In genomic region chr16:777826-778225, GRCh38 we compare ENCODE assay signal across 20 cellular contexts. TPM values are rescaled to one million over a fixed set of nuclear protein-coding genes. Genes with fewer than 3 reads are reported as not detected.
A peak's percentile ranks its signal among the peaks of the same experiment; 100 is the strongest.
DNase-seq lines count a peak whose midpoint lies in the region; ATAC-seq and TF ChIP-seq lines count a peak whose summit lies in the region.
"Had no signal": no experiment of that assay in that cellular context is flagged by ENCODE, and none has a peak within 500 bp of the region (broad histone marks: within the 10 kb centered on the region; RNA-seq: fewer than 3 reads in every experiment).

No MANE protein-coding gene starts in this region.

- 58% methylated on average over 12 of the region's 16 CpGs for WGBS in SK-N-SH (ENCODE audit: low lambda C conversion rate)
- WGBS in smooth muscle cell (ENCODE audit: low lambda C conversion rate) = 46% methylated on average over 16 of the region's 16 CpGs

- peak; percentile 4; the same call in 1 of the 3 replicates for ATAC-seq in SK-N-SH treated with all-trans-retinoic acid at 6 μM for 48 hours
- ATAC-seq in foreskin keratinocyte = no peak
- ATAC-seq: CD8-positive, alpha-beta T cell had no signal

- H4K20me1 ChIP-seq in SK-N-SH (ENCODE audit: insufficient read depth) (no peaks in the 10 kb centered on the region), smooth muscle cell (ENCODE audit: low read depth) (no peaks in the 10 kb centered on the region)

- no peaks in the 10 kb centered on the region for H3K36me3 ChIP-seq in SK-N-SH (replicated peaks in 1 of 2; ENCODE audit: control insufficient read depth in 1 of 2, insufficient read depth in 2 of 2, low read length in 1 of 2)
- no peaks in the 10 kb centered on the region for H3K36me3 ChIP-seq in smooth muscle cell (ENCODE audit: low read depth)
- H3K36me3 ChIP-seq: esophagus squamous epithelium had no signal

- DNase-seq in SK-N-SH (no peak), M059J (ENCODE audit: low read depth) (peak; percentile 74), astrocyte of the hippocampus (ENCODE audit: low read depth, low spot score) (peak; percentile 48), smooth muscle cell (lab: John Stamatoyannopoulos, UW; ENCODE audit: unreplicated experiment) (no peak), foreskin keratinocyte (no peak), NCI-H1105 treated with DMSO at 0.1 percent for 48 hours (lab: John Stamatoyannopoulos, UW) (no peak)
- no peak for DNase-seq in activated CD4-positive, alpha-beta T cell treated with anti-CD3 and anti-CD28 coated beads, Interleukin-2, amount 50 U/mL, for 48 hours
- DNase-seq: activated naive CD8-positive, alpha-beta T cell treated with anti-CD3 and anti-CD28 coated beads, Interleukin-2, amount 10 ng/mL, durations not matched to agents 7 days and 5 days; activated T-cell treated with anti-CD3 and anti-CD28 coated beads, Interleukin-2, amount 50 U/mL, for 24 hours; CD8-positive, alpha-beta T cell; esophagus squamous epithelium; glutamatergic neuron; immature natural killer cell; NCI-H1930; NCI-H510A treated with DMSO at 0.1 percent for 48 hours; retina; stimulated activated naive CD4-positive, alpha-beta T cell treated with Interleukin-2 at 50 U/mL for 16 hours had no signal

- H3K9me3 ChIP-seq in SK-N-SH (no peaks in the 10 kb centered on the region), smooth muscle cell (replicated peaks; ENCODE audit: low read depth) (no peaks in the 10 kb centered on the region)
- H3K9me3 ChIP-seq: esophagus squamous epithelium had no signal

- no peaks in the 10 kb centered on the region for H3K79me2 ChIP-seq in SK-N-SH (ENCODE audit: insufficient read depth)
- no peaks in the 10 kb centered on the region for H3K79me2 ChIP-seq in smooth muscle cell (ENCODE audit: low read depth)

- H3K4me2 ChIP-seq in SK-N-SH = no peak overlapping the region
- H3K4me2 ChIP-seq in smooth muscle cell = peak overlapping the region; percentile 17

- H3K9ac ChIP-seq in SK-N-SH (no peak overlapping the region), smooth muscle cell (ENCODE audit: low read depth) (no peak overlapping the region)

- CTCF ChIA-PET in SK-N-SH (lab: Yijun Ruan, JAX) = interaction anchor here (1.0 kb wide), 1 partner anchor 32 kb away, joined by 4 read pairs; no protein-coding TSS in a partner anchor

- no peaks in the 10 kb centered on the region for H3K9me2 ChIP-seq in SK-N-SH

- POLR2A ChIA-PET in SK-N-SH (lab: Yijun Ruan, JAX) = no interaction called here

- H2AFZ ChIP-seq in SK-N-SH (ENCODE audit: low read depth) (no peak overlapping the region), smooth muscle cell (ENCODE audit: low read depth) (no peak overlapping the region)

- H3K4me1 ChIP-seq in SK-N-SH (ENCODE audit: control insufficient read depth in 1 of 2, insufficient read depth in 2 of 2, low read depth in 1 of 2, low read length in 1 of 2) (peaks cover 0 to 2% of the 10 kb centered on the region in 2 experiments; a peak in 1 of 4 replicates), smooth muscle cell (ENCODE audit: low read depth) (no peaks in the 10 kb centered on the region), foreskin keratinocyte (no peaks in the 10 kb centered on the region)

- no peak overlapping the region for H3K4me3 ChIP-seq in SK-N-SH (ENCODE audit: low read depth in 2 of 2, low read length in 1 of 2)
- H3K4me3 ChIP-seq in smooth muscle cell = no peak overlapping the region
- H3K4me3 ChIP-seq: esophagus squamous epithelium had no signal

- TF ChIP-seq CTCF in SK-N-SH (IDR thresholded peaks at IDR 0.05) = no peak
- TF ChIP-seq CTCF in smooth muscle cell (IDR thresholded peaks at IDR 0.05; ENCODE audit: borderline replicate concordance, insufficient read depth, poor library complexity, severe bottlenecking) = no peak
- no peak for TF ChIP-seq CTCF in foreskin keratinocyte (conservative IDR thresholded peaks at IDR 0.05)

- H3F3A ChIP-seq in SK-N-SH (replicated peaks; ENCODE audit: insufficient read depth) (no peaks in the 10 kb centered on the region), smooth muscle cell (ENCODE audit: low read depth) (no peaks in the 10 kb centered on the region)

- TF ChIP-seq RAD21 in SK-N-SH (IDR thresholded peaks at IDR 0.05; ENCODE audit: low read length) = no peak

- H3K27ac ChIP-seq in SK-N-SH (ENCODE audit: low read depth in 2 of 2, low read length in 1 of 2) (no peak overlapping the region), smooth muscle cell (ENCODE audit: low read depth) (no peak overlapping the region), foreskin keratinocyte (no peak overlapping the region)
- H3K27ac ChIP-seq: esophagus squamous epithelium had no signal

- TF ChIP-seq EP300 in SK-N-SH (IDR thresholded peaks at IDR 0.05; ENCODE audit: borderline replicate concordance in 1 of 2, low read depth in 1 of 2, low read length in 1 of 2) = no peak

- H3K27me3 ChIP-seq in SK-N-SH (ENCODE audit: insufficient read depth) (peaks cover 12% of the 10 kb centered on the region; the same call in 1 of the 2 replicates), smooth muscle cell (ENCODE audit: low read depth) (no peaks in the 10 kb centered on the region), foreskin keratinocyte (peaks cover 21% of the 10 kb centered on the region)

TF ChIP-seq in SK-N-SH treated with all-trans-retinoic acid at 6 μM for 48 hours, 23 proteins besides CTCF, POLR2A, EP300 and RAD21:
- TF ChIP-seq SNAI2 (CRISPR knock-in tag; IDR thresholded peaks at IDR 0.05) (no peak), BACH2 (CRISPR knock-in tag; IDR thresholded peaks at IDR 0.05; ENCODE audit: borderline replicate concordance) (no peak), PPARA (CRISPR knock-in tag; IDR thresholded peaks at IDR 0.05; ENCODE audit: borderline replicate concordance) (no peak), ZFP3 (CRISPR knock-in tag; IDR thresholded peaks at IDR 0.05) (no peak), ZNF70 (CRISPR knock-in tag; IDR thresholded peaks at IDR 0.05) (no peak), GLIS3 (CRISPR knock-in tag; IDR thresholded peaks at IDR 0.05) (no peak), ESRRG (CRISPR knock-in tag; IDR thresholded peaks at IDR 0.05) (no peak), TOX (CRISPR knock-in tag; IDR thresholded peaks at IDR 0.05; ENCODE audit: borderline replicate concordance) (no peak)

TF ChIP-seq in SK-N-SH, 30 proteins besides CTCF, POLR2A, EP300 and RAD21 (continues in another document):
- TF ChIP-seq GATA2 (CRISPR knock-in tag; IDR thresholded peaks at IDR 0.05) (no peak), RCOR1 (IDR thresholded peaks at IDR 0.05; ENCODE audit: low read length) (no peak), TCF12 (IDR thresholded peaks at IDR 0.05) (no peak), SMC3 (IDR thresholded peaks at IDR 0.05; ENCODE audit: low read depth, low read length) (no peak), RXRA (IDR thresholded peaks at IDR 0.05; ENCODE audit: borderline replicate concordance, low read depth) (no peak), USF1 (IDR thresholded peaks at IDR 0.05; ENCODE audit: borderline replicate concordance, low read depth) (no peak), NRF1 (IDR thresholded peaks at IDR 0.05; ENCODE audit: low read depth, low read length) (no peak)
- TF ChIP-seq, protein P1, sequence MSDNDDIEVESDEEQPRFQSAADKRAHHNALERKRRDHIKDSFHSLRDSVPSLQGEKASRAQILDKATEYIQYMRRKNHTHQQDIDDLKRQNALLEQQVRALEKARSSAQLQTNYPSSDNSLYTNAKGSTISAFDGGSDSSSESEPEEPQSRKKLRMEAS (IDR thresholded peaks at IDR 0.05; ENCODE audit: low read depth) = no peak

RNA-seq across cellular contexts. Expression of gene RPUSD1, which starts 10.4 kb away (rescaled TPM):
- 27.7 and 29.9 TPM in 2 replicates for polyA plus RNA-seq in SK-N-SH (2012; rRNA removed)
- polyA plus RNA-seq in SK-N-SH (2012; cell fraction: cytosol; rRNA removed) = 9.5 and 17.8 TPM in 2 replicates
- 65.7 and 84.7 TPM in 2 replicates for polyA plus RNA-seq in SK-N-SH (2012; cell fraction: nucleus; rRNA removed)
- total RNA-seq in M059J (2014; rRNA removed; shearing (Covaris generic)) = 19.5 and 47.7 TPM in 2 replicates
- total RNA-seq in smooth muscle cell = 7.8 and 20.8 TPM in 2 replicates
- 20.8 and 27.4 TPM in 2 replicates for polyA plus RNA-seq in smooth muscle cell
- 36.7 and 40.3 TPM in 2 replicates for total RNA-seq in foreskin keratinocyte
- polyA plus RNA-seq in foreskin keratinocyte = 41.0 and 45.4 TPM in 2 replicates

RNA-seq across cellular contexts. Expression of gene CHTF18, which starts 10.6 kb away (rescaled TPM):
- polyA plus RNA-seq in SK-N-SH (2012; rRNA removed) (17.7 and 18.0 TPM in 2 replicates), smooth muscle cell (33.2 and 39.8 TPM in 2 replicates), foreskin keratinocyte (42.3 and 47.2 TPM in 2 replicates)
- polyA plus RNA-seq in SK-N-SH (2012; cell fraction: cytosol; rRNA removed) = 2.9 and 4.9 TPM in 2 replicates
- 109 and 165 TPM in 2 replicates for polyA plus RNA-seq in SK-N-SH (2012; cell fraction: nucleus; rRNA removed)
- 10.2 and 20.7 TPM in 2 replicates for total RNA-seq in M059J (2014; rRNA removed; shearing (Covaris generic))
- total RNA-seq in smooth muscle cell (11.4 and 27.2 TPM in 2 replicates), foreskin keratinocyte (35.6 and 41.4 TPM in 2 replicates)

RNA-seq across cellular contexts. Expression of gene MSLN, which starts 17.3 kb away (rescaled TPM):
- polyA plus RNA-seq in SK-N-SH (2012; rRNA removed) (0.02 and 0.19 TPM in 2 replicates), smooth muscle cell (0.26 and 1.2 TPM in 2 replicates), foreskin keratinocyte (27.7 and 91.0 TPM in 2 replicates)
- polyA plus RNA-seq in SK-N-SH (2012; cell fraction: cytosol; rRNA removed) = 0.04 and 0.07 TPM in 2 replicates
- polyA plus RNA-seq in SK-N-SH (2012; cell fraction: nucleus; rRNA removed) = 0.64 and 1.0 TPM in 2 replicates
- total RNA-seq in M059J (2014; rRNA removed; shearing (Covaris generic)) = 1.7 and 2.1 TPM in 2 replicates
- total RNA-seq in smooth muscle cell (0.18 and 3.7 TPM in 2 replicates), foreskin keratinocyte (21.3 and 72.9 TPM in 2 replicates)
- total RNA-seq: activated naive CD8-positive, alpha-beta T cell treated with anti-CD3 and anti-CD28 coated beads, Interleukin-2, amount 10 ng/mL, durations not matched to agents 7 days and 5 days; CD8-positive, alpha-beta T cell had no signal
- polyA plus RNA-seq: immature natural killer cell had no signal

RNA-seq across cellular contexts. Expression of gene GNG13, which starts 22.7 kb away (rescaled TPM):
- not detected in 2 replicates for polyA plus RNA-seq in SK-N-SH (2012; rRNA removed)
- polyA plus RNA-seq in SK-N-SH (2012; cell fraction: cytosol; rRNA removed) = 0.05 TPM in 2 replicates
- 0.05 and 0.09 TPM in 2 replicates for polyA plus RNA-seq in SK-N-SH (2012; cell fraction: nucleus; rRNA removed)
- total RNA-seq in M059J (2014; rRNA removed; shearing (Covaris generic)) = not detected in 2 replicates
- not detected in 2 replicates for total RNA-seq in smooth muscle cell
- polyA plus RNA-seq in smooth muscle cell = not detected in 2 replicates
- total RNA-seq in foreskin keratinocyte = not detected in 2 replicates
- not detected in 2 replicates for polyA plus RNA-seq in foreskin keratinocyte
- total RNA-seq: activated naive CD8-positive, alpha-beta T cell treated with anti-CD3 and anti-CD28 coated beads, Interleukin-2, amount 10 ng/mL, durations not matched to agents 7 days and 5 days; bronchial epithelial cell; CD8-positive, alpha-beta T cell; esophagus squamous epithelium; lung microvascular endothelial cell had no signal
- polyA plus RNA-seq: immature natural killer cell had no signal

RNA-seq across cellular contexts. Expression of gene CIAO3, which starts 37.0 kb away (rescaled TPM):
- polyA plus RNA-seq in SK-N-SH (2012; rRNA removed) = 14.4 TPM in 2 replicates
- 5.1 and 8.7 TPM in 2 replicates for polyA plus RNA-seq in SK-N-SH (2012; cell fraction: cytosol; rRNA removed)
- 53.0 and 67.9 TPM in 2 replicates for polyA plus RNA-seq in SK-N-SH (2012; cell fraction: nucleus; rRNA removed)
- total RNA-seq in M059J (2014; rRNA removed; shearing (Covaris generic)) = 24.0 and 27.1 TPM in 2 replicates
- 19.7 and 33.5 TPM in 2 replicates for total RNA-seq in smooth muscle cell
- 35.6 and 39.6 TPM in 2 replicates for polyA plus RNA-seq in smooth muscle cell
- 34.2 and 34.3 TPM in 2 replicates for total RNA-seq in foreskin keratinocyte
- polyA plus RNA-seq in foreskin keratinocyte = 34.7 and 34.8 TPM in 2 replicates

Comparison
In these comparisons a context has a peak if more than half of its experiments do, and no peak if none do; other contexts are left out.
1. DNase-seq: peak in M059J (single experiment) and astrocyte of the hippocampus (single experiment); none in SK-N-SH (single experiment), smooth muscle cell (single experiment), foreskin keratinocyte (0 of 2), NCI-H1105 treated with DMSO at 0.1 percent for 48 hours (single experiment) and activated CD4-positive, alpha-beta T cell treated with anti-CD3 and anti-CD28 coated beads, Interleukin-2, amount 50 U/mL, for 48 hours (0 of 2).